24 cellular contexts compared by ENCODE assay signal in genomic region chr11:77143405-77144020, GRCh38. TPM values are rescaled to one million over a fixed set of nuclear protein-coding genes. Genes with fewer than 3 reads are reported as not detected.
"Had no signal": no experiment of that assay in that cellular context is flagged by ENCODE, and none has a peak within 500 bp of the region (broad histone marks: within the 10 kb centered on the region; RNA-seq: fewer than 3 reads in every experiment).

No MANE protein-coding gene starts in this region.

- H3K27ac Mint-ChIP-seq: dendritic cell treated with granulocyte-macrophage colony-stimulating factor and Interleukin-4, amounts not matched to agents 40 ng/mL and 50 ng/mL, for 4 days; endodermal cell; stimulated activated memory B cell treated with anti-CD40 and anti-IgM and Interleukin-4, amounts not matched to agents 10 μg/mL and 1 μg/mL and 100 μg/mL, for 72 hours; stimulated activated naive CD8-positive, alpha-beta T cell treated with anti-CD3 and anti-CD28 coated beads, Interleukin-15, Interleukin-2, amounts not matched to agents 100 ng/mL and 50 ng/mL, for 24 hours had no signal

- H3K36me3 Mint-ChIP-seq: natural killer cell treated with Interleukin-12 subunit alpha and Interleukin-12 subunit beta and Interleukin-15 and Interleukin-18, amount 100 ng/mL, for 72 hours; stimulated activated memory B cell treated with anti-CD40 and anti-IgM and Interleukin-4, amounts not matched to agents 10 μg/mL and 1 μg/mL and 100 μg/mL, for 72 hours had no signal

- H3K27ac ChIP-seq: hepatocyte, neutrophil, spleen, tibial artery had no signal

- H3K27me3 ChIP-seq: hepatocyte had no signal

- DNase-seq: endodermal cell; foreskin melanocyte; head of caudate nucleus; left colon; left ventricle myocardium superior; mesenchymal stem cell; midbrain; spleen; stimulated activated CD4-positive, alpha-beta T cell treated with anti-CD3 and anti-CD28 coated beads, Interleukin-15, amount 100 ng/mL, for 24 hours; stimulated activated CD4-positive, alpha-beta T cell treated with anti-CD3 and anti-CD28 coated beads, Interleukin-1b, Interleukin-23, amount 100 ng/mL, for 48 hours; stimulated activated CD4-positive, alpha-beta T cell treated with anti-CD3 and anti-CD28 coated beads, Interleukin-4, amount 100 ng/mL, for 24 hours; tibial artery had no signal

- H2AFZ ChIP-seq: hepatocyte had no signal

- H3K4me3 ChIP-seq: hepatocyte, lung, spleen, tibial artery had no signal

- H3K36me3 ChIP-seq: neutrophil, spleen, tibial artery had no signal

- H3K9me3 ChIP-seq: neutrophil, spleen, tibial artery had no signal

- H3K9me3 Mint-ChIP-seq: dendritic cell treated with granulocyte-macrophage colony-stimulating factor and Interleukin-4, amounts not matched to agents 40 ng/mL and 50 ng/mL, for 4 days; endodermal cell; natural killer cell treated with Interleukin-12 subunit alpha and Interleukin-12 subunit beta and Interleukin-15 and Interleukin-18, amount 100 ng/mL, for 72 hours; stimulated activated memory B cell treated with anti-CD40 and anti-IgM and Interleukin-4, amounts not matched to agents 10 μg/mL and 1 μg/mL and 100 μg/mL, for 72 hours; stimulated activated naive CD8-positive, alpha-beta T cell treated with anti-CD3 and anti-CD28 coated beads, Interleukin-15, Interleukin-2, amounts not matched to agents 100 ng/mL and 50 ng/mL, for 24 hours had no signal

- H3K4me3 Mint-ChIP-seq: dendritic cell treated with granulocyte-macrophage colony-stimulating factor and Interleukin-4, amounts not matched to agents 40 ng/mL and 50 ng/mL, for 4 days; endodermal cell; stimulated activated memory B cell treated with anti-CD40 and anti-IgM and Interleukin-4, amounts not matched to agents 10 μg/mL and 1 μg/mL and 100 μg/mL, for 72 hours; stimulated activated naive CD8-positive, alpha-beta T cell treated with anti-CD3 and anti-CD28 coated beads, Interleukin-15, Interleukin-2, amounts not matched to agents 100 ng/mL and 50 ng/mL, for 24 hours had no signal

- ATAC-seq: left colon; left ventricle myocardium superior; natural killer cell treated with Interleukin-12 subunit alpha and Interleukin-12 subunit beta and Interleukin-15 and Interleukin-18, amount 100 ng/mL, for 72 hours; sciatic nerve; stimulated activated memory B cell treated with anti-CD40 and anti-IgM and Interleukin-4, amounts not matched to agents 10 μg/mL and 1 μg/mL and 100 μg/mL, for 72 hours had no signal

- H3K4me1 ChIP-seq: tibial artery had no signal

- H3K4me2 ChIP-seq: hepatocyte had no signal

- H3K79me2 ChIP-seq: hepatocyte had no signal

RNA-seq across cellular contexts. Expression of gene MYO7A, which starts 15.5 kb away (rescaled TPM):
- total RNA-seq: osteocyte had no signal

RNA-seq across cellular contexts. Expression of gene OMP, which starts 40.9 kb away (rescaled TPM):
- total RNA-seq: hepatocyte; kidney epithelial cell; left ventricle myocardium superior; natural killer cell treated with Interleukin-12 subunit alpha and Interleukin-12 subunit beta and Interleukin-15 and Interleukin-18, amount 100 ng/mL, for 72 hours; osteocyte; pulmonary artery endothelial cell; temporal lobe had no signal
- polyA plus RNA-seq: hepatocyte had no signal
